Comparison of ENCODE assay signal across 14 cellular contexts in genomic region chr22:30650508-30651116, GRCh38. TPM values are rescaled to one million over a fixed set of nuclear protein-coding genes. Genes with fewer than 3 reads are reported as not detected.
A peak's percentile ranks its signal among the peaks of the same experiment; 100 is the strongest.
DNase-seq lines count a peak whose midpoint lies in the region; ATAC-seq and TF ChIP-seq lines count a peak whose summit lies in the region.
"Had no signal": no experiment of that assay in that cellular context is flagged by ENCODE, and none has a peak within 500 bp of the region (broad histone marks: within the 10 kb centered on the region; RNA-seq: fewer than 3 reads in every experiment).

No MANE protein-coding gene starts in this region.

- peaks cover 0 to 6% of the 10 kb centered on the region in 2 donors for H3K4me1 ChIP-seq in thyroid gland
- H3K4me1 ChIP-seq: lower lobe of right lung had no signal

- H3K36me3 Mint-ChIP-seq in activated T-helper 17 cell treated with anti-CD3 and anti-CD28 coated beads, Interleukin-2, amount 50 U/mL, for 72 hours (ENCODE audit: low read depth), result no peaks in the 10 kb centered on the region
- peaks cover 5% of the 10 kb centered on the region for H3K36me3 Mint-ChIP-seq in osteocyte (ENCODE audit: unreplicated experiment)

- TF ChIP-seq POLR2A in thyroid gland (IDR thresholded peaks at IDR 0.05), result no peak

- H3K27me3 ChIP-seq in layer of hippocampus (ENCODE audit: control insufficient read depth, insufficient read depth, low read length), result no peaks in the 10 kb centered on the region
- no peaks in the 10 kb centered on the region for H3K27me3 ChIP-seq in thyroid gland

- WGBS in thyroid gland, 2 donors, result 36 to 38% methylated on average over 2 to 5 of the region's 5 CpGs

- no peak overlapping the region for H3K4me3 Mint-ChIP-seq in activated T-helper 17 cell treated with anti-CD3 and anti-CD28 coated beads, Interleukin-2, amount 50 U/mL, for 72 hours
- no peak overlapping the region for H3K4me3 Mint-ChIP-seq in osteocyte (ENCODE audit: unreplicated experiment)
- H3K4me3 Mint-ChIP-seq: activated naive CD8-positive, alpha-beta T cell treated with anti-CD3 and anti-CD28 coated beads, Interleukin-2, amount 10 ng/mL, durations not matched to agents 7 days and 5 days; neural crest cell had no signal

- H3K27ac ChIP-seq in layer of hippocampus (ENCODE audit: low read depth, low read length) (peak overlapping the region; percentile 71), thyroid gland (no peak overlapping the region)
- H3K27ac ChIP-seq: lower lobe of right lung, VCaP had no signal

- intact Hi-C loops in left ventricle myocardium superior (cut with micrococcal nuclease) (no loop called here), Right ventricle myocardium superior (cut with DNase I) (no loop called here), thyroid gland (cut with DNase I) (no loop called here)

- H3K9me3 Mint-ChIP-seq in activated T-helper 17 cell treated with anti-CD3 and anti-CD28 coated beads, Interleukin-2, amount 50 U/mL, for 72 hours, result no peaks in the 10 kb centered on the region
- H3K9me3 Mint-ChIP-seq in osteocyte (ENCODE audit: unreplicated experiment), result no peaks in the 10 kb centered on the region
- H3K9me3 Mint-ChIP-seq: activated naive CD8-positive, alpha-beta T cell treated with anti-CD3 and anti-CD28 coated beads, Interleukin-2, amount 10 ng/mL, durations not matched to agents 7 days and 5 days; neural crest cell had no signal

- no peaks in the 10 kb centered on the region for H3K27me3 Mint-ChIP-seq in activated T-helper 17 cell treated with anti-CD3 and anti-CD28 coated beads, Interleukin-2, amount 50 U/mL, for 72 hours
- H3K27me3 Mint-ChIP-seq in osteocyte (ENCODE audit: unreplicated experiment), result no peaks in the 10 kb centered on the region
- H3K27me3 Mint-ChIP-seq: activated naive CD8-positive, alpha-beta T cell treated with anti-CD3 and anti-CD28 coated beads, Interleukin-2, amount 10 ng/mL, durations not matched to agents 7 days and 5 days had no signal

- no peak overlapping the region for H3K27ac Mint-ChIP-seq in activated T-helper 17 cell treated with anti-CD3 and anti-CD28 coated beads, Interleukin-2, amount 50 U/mL, for 72 hours
- no peak overlapping the region for H3K27ac Mint-ChIP-seq in osteocyte (ENCODE audit: unreplicated experiment)

- ATAC-seq in left ventricle myocardium superior (peak; percentile 13), Right ventricle myocardium superior (ENCODE audit: poor library complexity) (no peak)
- ATAC-seq in activated T-helper 17 cell treated with anti-CD3 and anti-CD28 coated beads, Interleukin-2, amount 50 U/mL, for 72 hours (replicated peaks), result no peak
- ATAC-seq: lower lobe of right lung had no signal

- TF ChIP-seq CTCF in thyroid gland (IDR thresholded peaks at IDR 0.05), result no peak
- no peak for TF ChIP-seq CTCF in osteocyte (IDR thresholded peaks at IDR 0.05)

- H3K9me3 ChIP-seq in thyroid gland, result no peaks in the 10 kb centered on the region
- H3K9me3 ChIP-seq: lower lobe of right lung had no signal

- DNase-seq in left ventricle myocardium superior (no peak), Right ventricle myocardium superior (no peak), amygdala (lab: John Stamatoyannopoulos, UW) (peak in 51 of 56 donors; percentile 8 to 81 (median 60)), thyroid gland (peak; percentile 55 to 57), KG1 (lab: John Stamatoyannopoulos, UW) (no peak), osteocyte (ENCODE audit: extremely low spot score, unreplicated experiment) (no peak)
- DNase-seq: activated CD8-positive, alpha-beta memory T cell treated with anti-CD3 and anti-CD28 coated beads, Interleukin-2, amount 50 U/mL, for 4 hours; activated naive CD8-positive, alpha-beta T cell treated with anti-CD3 and anti-CD28 coated beads, Interleukin-2, amount 10 ng/mL, durations not matched to agents 7 days and 5 days; lower lobe of right lung had no signal

- no peaks in the 10 kb centered on the region for H3K36me3 ChIP-seq in thyroid gland
- H3K36me3 ChIP-seq: lower lobe of right lung had no signal

- peaks cover 16% of the 10 kb centered on the region for H3K4me1 Mint-ChIP-seq in activated T-helper 17 cell treated with anti-CD3 and anti-CD28 coated beads, Interleukin-2, amount 50 U/mL, for 72 hours
- H3K4me1 Mint-ChIP-seq in osteocyte (ENCODE audit: unreplicated experiment), result peaks cover 12% of the 10 kb centered on the region
- H3K4me1 Mint-ChIP-seq: neural crest cell had no signal

- H3K4me3 ChIP-seq in thyroid gland (replicated peaks in 1 of 3), result no peak overlapping the region
- H3K4me3 ChIP-seq: lower lobe of right lung, skin epidermis had no signal

RNA-seq across cellular contexts. Expression of gene SLC35E4, which starts 15.0 kb away (rescaled TPM):
- total RNA-seq in left ventricle myocardium superior (3.1 TPM), Right ventricle myocardium superior (4.1 TPM), thyroid gland (1 to 10 TPM; 3.7 to 6.3 (median 5.0) TPM), osteocyte (9.4 and 10.2 TPM in 2 replicates)
- total RNA-seq in activated T-helper 17 cell treated with anti-CD3 and anti-CD28 coated beads, Interleukin-2, amount 50 U/mL, for 72 hours, result 10 to 100 TPM in 1 of 2 donors, 1 to 10 TPM in 1; 5.8 to 16.1 TPM

RNA-seq across cellular contexts. Expression of gene DUSP18, which starts 17.1 kb away (rescaled TPM):
- total RNA-seq in left ventricle myocardium superior (2.5 TPM), Right ventricle myocardium superior (2.2 TPM), thyroid gland (1 to 10 TPM; 6.9 to 8.4 (median 7.3) TPM), osteocyte (10.7 and 11.2 TPM in 2 replicates)
- 1 to 10 TPM; 9.6 to 9.7 TPM for total RNA-seq in activated T-helper 17 cell treated with anti-CD3 and anti-CD28 coated beads, Interleukin-2, amount 50 U/mL, for 72 hours

RNA-seq across cellular contexts. Expression of gene TCN2, which starts 43.6 kb away (rescaled TPM):
- total RNA-seq in left ventricle myocardium superior (14.6 TPM), Right ventricle myocardium superior (13.4 TPM), thyroid gland (10 to 100 TPM; 26.3 to 55.1 (median 41.4) TPM), osteocyte (57.7 and 58.1 TPM in 2 replicates)
- total RNA-seq in activated T-helper 17 cell treated with anti-CD3 and anti-CD28 coated beads, Interleukin-2, amount 50 U/mL, for 72 hours, result 1 to 10 TPM in 1 of 2 donors, under 1 TPM in 1; 0.58 to 1.6 TPM

RNA-seq across cellular contexts. Expression of gene OSBP2, which starts 44.1 kb away (rescaled TPM):
- total RNA-seq in left ventricle myocardium superior (16.0 TPM), Right ventricle myocardium superior (15.1 TPM), thyroid gland (10 to 100 TPM in 3 of 4 donors, 1 to 10 TPM in 1; 7.8 to 13.4 (median 11.5) TPM), osteocyte (3.8 and 4.2 TPM in 2 replicates)
- 10 to 100 TPM in 1 of 2 donors, 1 to 10 TPM in 1; 3.1 to 16.7 TPM for total RNA-seq in activated T-helper 17 cell treated with anti-CD3 and anti-CD28 coated beads, Interleukin-2, amount 50 U/mL, for 72 hours

RNA-seq across cellular contexts. Expression of gene PES1, which starts 58.9 kb away (rescaled TPM):
- 21.6 TPM for total RNA-seq in left ventricle myocardium superior
- 19.3 TPM for total RNA-seq in Right ventricle myocardium superior
- 10 to 100 TPM; 36.6 to 62.4 (median 47.9) TPM for total RNA-seq in thyroid gland
- 100 to 1,000 TPM in 1 of 2 donors, 10 to 100 TPM in 1; 63.6 to 124 TPM for total RNA-seq in activated T-helper 17 cell treated with anti-CD3 and anti-CD28 coated beads, Interleukin-2, amount 50 U/mL, for 72 hours
- total RNA-seq in osteocyte, result 71.6 and 73.5 TPM in 2 replicates

Comparison
In these comparisons a context has a peak if more than half of its experiments do, and no peak if none do; other contexts are left out.
1. DNase-seq: peak in amygdala (51 of 56) and thyroid gland (2 of 2); none in left ventricle myocardium superior (single experiment), Right ventricle myocardium superior (single experiment), KG1 (single experiment) and osteocyte (single experiment).